In the genomic region with DNA sequence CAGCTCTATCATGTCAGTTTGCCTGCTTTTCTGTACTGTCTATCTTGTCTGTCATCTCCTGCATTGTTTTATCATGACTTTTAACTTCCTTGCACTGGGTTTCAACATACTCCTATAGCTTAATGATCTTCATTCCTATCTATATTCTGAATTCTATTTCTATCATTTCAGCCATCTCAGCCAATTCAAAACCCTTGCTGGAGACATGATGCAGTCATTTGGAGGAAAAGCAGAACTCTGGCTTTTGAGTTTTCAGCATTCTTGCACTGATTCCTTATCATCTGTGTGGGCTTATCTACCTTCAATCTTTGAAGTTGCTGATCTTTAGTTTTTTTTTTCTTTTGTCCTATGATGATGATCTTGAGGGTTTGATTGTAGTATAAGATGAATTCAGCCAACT, we compare ENCODE assay signal across 6 cellular contexts.
"Had no signal": no experiment of that assay in that cellular context is flagged by ENCODE, and none has a peak within 500 bp of the region (broad histone marks: within the 10 kb centered on the region; RNA-seq: fewer than 3 reads in every experiment).

No MANE protein-coding gene starts in this region.

- H3K4me3 ChIP-seq: K562 had no signal

- H3K27ac ChIP-seq: HL-60 had no signal

- DNase-seq: IMR-90, KBM-7, KG1 had no signal

- ATAC-seq: HepG2, K562 had no signal
